In the genomic region with DNA sequence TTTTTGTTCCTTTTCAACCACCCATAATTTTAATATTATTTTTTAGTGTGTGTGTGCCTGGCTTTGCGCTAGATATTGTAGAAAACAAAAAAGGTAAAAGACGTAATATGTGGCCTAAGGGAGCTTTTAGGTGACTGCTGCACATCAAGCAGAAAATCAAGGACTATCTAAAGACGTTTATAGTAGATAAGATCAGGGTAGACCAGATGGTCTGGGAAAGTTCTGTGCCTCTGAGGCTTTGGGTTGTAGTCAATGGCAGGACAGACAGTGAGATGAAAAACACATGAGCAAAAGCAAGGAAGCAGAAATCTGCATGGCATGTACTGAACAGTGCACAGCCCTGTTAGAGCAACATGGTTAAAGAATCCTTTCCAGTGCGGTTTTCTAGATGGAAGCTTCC, we compare ENCODE assay signal across 24 cellular contexts. TPM values are rescaled to one million over a fixed set of nuclear protein-coding genes. Genes with fewer than 3 reads are reported as not detected.
"Had no signal": no experiment of that assay in that cellular context is flagged by ENCODE, and none has a peak within 500 bp of the region (broad histone marks: within the 10 kb centered on the region; RNA-seq: fewer than 3 reads in every experiment).

No MANE protein-coding gene starts in this region.

- DNase-seq: dorsolateral prefrontal cortex; effector CD4-positive, alpha-beta T cell; foreskin fibroblast; gastrocnemius medialis; heart left ventricle; left cardiac atrium; left lung; mesenchymal stem cell; naive thymus-derived CD4-positive, alpha-beta T cell; sigmoid colon; stimulated activated CD4-positive, alpha-beta T cell treated with anti-CD3 and anti-CD28 coated beads, Interleukin-2, amount 100 ng/mL, for 24 hours; stimulated activated CD4-positive, alpha-beta T cell treated with anti-CD3 and anti-CD28 coated beads, Interleukin-4, amount 100 ng/mL, for 24 hours; stimulated activated naive CD8-positive, alpha-beta T cell treated with anti-CD3 and anti-CD28 coated beads, Interleukin-15, Interleukin-2, amounts not matched to agents 100 U/mL and 50 U/mL, for 24 hours; substantia nigra; testis; tibial artery had no signal

- H2AFZ ChIP-seq: hepatocyte, neural progenitor cell had no signal

- H3K4me3 ChIP-seq: dorsolateral prefrontal cortex, gastrocnemius medialis, heart left ventricle, hepatocyte, left lung, neural progenitor cell, prostate gland, right atrium auricular region, sigmoid colon, testis, tibial artery had no signal

- H3K4me1 ChIP-seq: gastrocnemius medialis, left lung, prostate gland, right atrium auricular region, testis, tibial artery had no signal

- H3K9ac ChIP-seq: neural progenitor cell had no signal

- H3K27ac ChIP-seq: epithelial cell of prostate, gastrocnemius medialis, heart left ventricle, hepatocyte, left lung, neural progenitor cell, prostate gland, right atrium auricular region, sigmoid colon, testis, tibial artery had no signal

- H3K36me3 ChIP-seq: neural progenitor cell had no signal

- ATAC-seq: esophagus mucosa; gastrocnemius medialis; left cardiac atrium; left lung; naive thymus-derived CD4-positive, alpha-beta T cell; stimulated activated naive CD8-positive, alpha-beta T cell treated with anti-CD3 and anti-CD28 coated beads, Interleukin-15, Interleukin-2, amounts not matched to agents 100 U/mL and 50 U/mL, for 24 hours had no signal

- H3K79me2 ChIP-seq: hepatocyte had no signal

- H3K27me3 ChIP-seq: dorsolateral prefrontal cortex, gastrocnemius medialis, heart left ventricle, hepatocyte, left lung, neural progenitor cell, right atrium auricular region, sigmoid colon, testis, tibial artery had no signal

- H3K9me3 ChIP-seq: gastrocnemius medialis, heart left ventricle, left lung, prostate gland, right atrium auricular region, sigmoid colon, testis, tibial artery had no signal

- H3K4me2 ChIP-seq: hepatocyte, neural progenitor cell had no signal

RNA-seq across cellular contexts. Expression of a gene that starts 26.8 kb away (rescaled TPM):
- polyA plus RNA-seq: naive thymus-derived CD4-positive, alpha-beta T cell had no signal

RNA-seq across cellular contexts. Expression of a gene that starts 57.7 kb away (rescaled TPM):
- total RNA-seq: esophagus mucosa, lung microvascular endothelial cell, right atrium auricular region, skeletal muscle tissue had no signal
- polyA plus RNA-seq: naive thymus-derived CD4-positive, alpha-beta T cell had no signal
